11 cellular contexts compared by ENCODE assay signal in genomic region chr19:46262684-46263296, GRCh38. TPM values are rescaled to one million over a fixed set of nuclear protein-coding genes. Genes with fewer than 3 reads are reported as not detected.
A peak's percentile ranks its signal among the peaks of the same experiment; 100 is the strongest.
DNase-seq lines count a peak whose midpoint lies in the region; ATAC-seq lines count a peak whose summit lies in the region.
"Not testable (repeated sequence)": the region's sequence is repeated elsewhere in the genome, so short reads cannot be mapped to it uniquely, and the experiment has no call there.
"Had no signal": no experiment of that assay in that cellular context is flagged by ENCODE, and none has a peak within 500 bp of the region (broad histone marks: within the 10 kb centered on the region; RNA-seq: fewer than 3 reads in every experiment).

No MANE protein-coding gene starts in this region.

- DNase-seq in ACHN, result peak; percentile 57
- peak; percentile 60 for DNase-seq in NCI-H2107 (lab: John Stamatoyannopoulos, UW)
- DNase-seq in SW480 (ENCODE audit: low spot score), result peak; percentile 99
- peak; percentile 12 for DNase-seq in activated T-cell treated with anti-CD3 and anti-CD28 coated beads, Interleukin-2, amount 50 U/mL, for 4 hours
- peak; percentile 58 for DNase-seq in epithelial cell of prostate (ENCODE audit: low read depth, low spot score)
- DNase-seq in stimulated activated CD4-positive, alpha-beta T cell treated with anti-CD3 and anti-CD28 coated beads, Interleukin-15, amount 100 ng/mL, for 24 hours, result peak; percentile 79

- peak overlapping the region; percentile 12 for H3K27ac ChIP-seq in epithelial cell of prostate

- H3K4me1 Mint-ChIP-seq in activated T-cell treated with anti-CD3 and anti-CD28 coated beads, Interleukin-2, amount 50 U/mL, for 4 hours (ENCODE audit: low read depth), result peaks cover 12% of the 10 kb centered on the region

- H3K9me3 Mint-ChIP-seq in activated T-cell treated with anti-CD3 and anti-CD28 coated beads, Interleukin-2, amount 50 U/mL, for 4 hours, result not testable (repeated sequence)

- not testable (repeated sequence) for H3K36me3 Mint-ChIP-seq in activated T-cell treated with anti-CD3 and anti-CD28 coated beads, Interleukin-2, amount 50 U/mL, for 4 hours (ENCODE audit: insufficient read depth)

- in situ Hi-C loops in ACHN (cut with HindIII; ENCODE audit: low pct_ligation_motif_present, low pct_unique_long_range_greater_than_20kb, low sequenced_read_pairs), result not testable (repeated sequence)

- H3K4me3 Mint-ChIP-seq in activated T-cell treated with anti-CD3 and anti-CD28 coated beads, Interleukin-2, amount 50 U/mL, for 4 hours, result peak overlapping the region; percentile 30

- peaks cover 39% of the 10 kb centered on the region for H3K27me3 Mint-ChIP-seq in activated T-cell treated with anti-CD3 and anti-CD28 coated beads, Interleukin-2, amount 50 U/mL, for 4 hours (ENCODE audit: low read depth)

- ATAC-seq in GM18511 (IDR thresholded peaks at IDR 0.05; ENCODE audit: unreplicated experiment), result peak; percentile 74
- ATAC-seq in HG02981 (IDR thresholded peaks at IDR 0.05; ENCODE audit: unreplicated experiment), result peak; percentile 63
- peak; percentile 95 to 97 for ATAC-seq in activated T-cell treated with anti-CD3 and anti-CD28 coated beads, Interleukin-2, amount 50 U/mL, for 4 hours

RNA-seq across cellular contexts. Expression of gene IGFL1, which starts 33.2 kb away (rescaled TPM):
- not detected for total RNA-seq in activated T-cell treated with anti-CD3 and anti-CD28 coated beads, Interleukin-2, amount 50 U/mL, for 4 hours
- total RNA-seq: kidney, psoas muscle, uterus had no signal

RNA-seq across cellular contexts. Expression of gene HIF3A, which starts 34.1 kb away (rescaled TPM):
- under 1 TPM in 1 of 3 donors, not detected in 2; 0.54 TPM for total RNA-seq in activated T-cell treated with anti-CD3 and anti-CD28 coated beads, Interleukin-2, amount 50 U/mL, for 4 hours

Comparison
In these comparisons a context has a peak if more than half of its experiments do, and no peak if none do; other contexts are left out.
1. Peak in every context shown above with its lines: DNase-seq, ATAC-seq and H3K27ac ChIP-seq.
2. DNase-seq: peak in every context shown above with its lines; median percentile 99 in SW480; 79 in stimulated activated CD4-positive, alpha-beta T cell treated with anti-CD3 and anti-CD28 coated beads, Interleukin-15, amount 100 ng/mL, for 24 hours; 60 in NCI-H2107; 58 in epithelial cell of prostate; 57 in ACHN; 12 in activated T-cell treated with anti-CD3 and anti-CD28 coated beads, Interleukin-2, amount 50 U/mL, for 4 hours.